ENCODE assay signal across 8 cellular contexts in genomic region chr3:51538459-51539290, GRCh38. TPM values are rescaled to one million over a fixed set of nuclear protein-coding genes. Genes with fewer than 3 reads are reported as not detected.
DNase-seq lines count a peak whose midpoint lies in the region; ATAC-seq, FAIRE-seq and TF ChIP-seq lines count a peak whose summit lies in the region.

Gene RAD54L2 (plus strand): TSS chr3:51538719. CDS start chr3:51590421, 51,702 bp downstream.

- DNase-seq in AG09319 (ENCODE audit: extremely low read depth, low read depth) (peak; percentile 51), NCI-H524 (lab: John Stamatoyannopoulos, UW) (peak; percentile 40 to 83), HepG2 (ENCODE audit: low spot score) (peak; percentile 61)
- peak; percentile 71 to 74 for DNase-seq in activated CD4-positive, alpha-beta T cell treated with anti-CD3 and anti-CD28 coated beads, Interleukin-2, amount 50 U/mL, for 24 hours (ENCODE audit: low read depth in 1 of 2, low spot score in 1 of 2)
- peak; percentile 79 to 82 for DNase-seq in stimulated activated CD4-positive, alpha-beta T cell treated with anti-CD3 and anti-CD28 coated beads, Interleukin-2, amount 100 ng/mL, for 48 hours

- no peaks in the 10 kb centered on the region for H3K9me3 ChIP-seq in HepG2 (ENCODE audit: low read length)

- peaks cover 32% of the 10 kb centered on the region for H3K4me1 Mint-ChIP-seq in dendritic cell treated with granulocyte-macrophage colony-stimulating factor and Interleukin-4, amounts not matched to agents 40 ng/mL and 50 ng/mL, for 4 days (ENCODE audit: low read depth)

- H3K36me3 ChIP-seq in HepG2 (replicated peaks in 1 of 2; ENCODE audit: control insufficient read depth in 1 of 2, insufficient read depth in 2 of 2, low read length in 2 of 2) = no peaks in the 10 kb centered on the region

- ATAC-seq in GM18867 (IDR thresholded peaks at IDR 0.05; ENCODE audit: unreplicated experiment) = peak; percentile 86
- ATAC-seq in HG03108 (IDR thresholded peaks at IDR 0.05; ENCODE audit: unreplicated experiment) = peak; percentile 81
- peak; percentile 93 for ATAC-seq in HepG2

- no peaks in the 10 kb centered on the region for H4K20me1 ChIP-seq in HepG2 (ENCODE audit: insufficient read depth, low read length)

- H3K4me2 ChIP-seq in HepG2 (ENCODE audit: low read depth, low read length) = peak within 1 kb of the TSS; percentile 96

- H3K27ac Mint-ChIP-seq in dendritic cell treated with granulocyte-macrophage colony-stimulating factor and Interleukin-4, amounts not matched to agents 40 ng/mL and 50 ng/mL, for 4 days = peak within 1 kb of the TSS; percentile 78

- intact Hi-C loops in dendritic cell treated with granulocyte-macrophage colony-stimulating factor and Interleukin-4, amounts not matched to agents 40 ng/mL and 50 ng/mL, for 4 days (cut with micrococcal nuclease) = no loop called here
- intact Hi-C loops in HepG2 (cut with micrococcal nuclease; ENCODE audit: unreplicated experiment) = loop anchor here (1.0 kb wide), 1 partner anchor 38 kb away; the partner anchor contains the start of gene DCAF1

- H2AFZ ChIP-seq in HepG2 (ENCODE audit: low read length) = peak within 1 kb of the TSS; percentile 100

- no peaks in the 10 kb centered on the region for H3K27me3 Mint-ChIP-seq in dendritic cell treated with granulocyte-macrophage colony-stimulating factor and Interleukin-4, amounts not matched to agents 40 ng/mL and 50 ng/mL, for 4 days

- TF ChIP-seq EP300 in HepG2 (IDR thresholded peaks at IDR 0.05; ENCODE audit: low read depth in 2 of 2, low read length in 2 of 2) = peak in 1 of 2 experiments; percentile 54; a peak in 2 of 4 replicates
- TF ChIP-seq EP300 in HepG2 (CRISPR knock-in tag; IDR thresholded peaks at IDR 0.05; ENCODE audit: borderline replicate concordance) = peak; percentile 61; the same call in 1 of the 2 replicates

- no peak; the same call in none of the 2 replicates for TF ChIP-seq CTCF in AG09319 (IDR thresholded peaks at IDR 0.05; ENCODE audit: low read depth, low read length)
- TF ChIP-seq CTCF in HepG2 (CRISPR knock-in tag; IDR thresholded peaks at IDR 0.05) = peak; percentile 72

- BruUV-seq in HepG2 (replicated peaks; lab: Mats Ljungman, UMichigan) = no TSS peak

- peaks cover 54% of the 10 kb centered on the region for H3K4me1 ChIP-seq in HepG2 (ENCODE audit: insufficient read depth, low read length)

- H3K9me3 Mint-ChIP-seq in dendritic cell treated with granulocyte-macrophage colony-stimulating factor and Interleukin-4, amounts not matched to agents 40 ng/mL and 50 ng/mL, for 4 days = no peaks in the 10 kb centered on the region

- H3K9ac ChIP-seq in HepG2 (ENCODE audit: insufficient read depth, low read depth, low read length) = peak within 1 kb of the TSS; percentile 95

- WGBS in HepG2 (ENCODE audit: low lambda C conversion rate) = 0% methylated on average over 2 of the region's 91 CpGs

- H3K79me2 ChIP-seq in HepG2 (ENCODE audit: insufficient read depth, low read length) = peaks cover 37% of the 10 kb centered on the region

- TF ChIP-seq POLR2A in HepG2 (IDR thresholded peaks at IDR 0.05; ENCODE audit: insufficient read depth in 1 of 2, low read depth in 2 of 2, low read length in 2 of 2) = peak in 1 of 2 experiments; percentile 73; a peak in 3 of 4 replicates

- no peaks in the 10 kb centered on the region; a peak in 1 of 5 replicates for H3K27me3 ChIP-seq in HepG2 (ENCODE audit: control insufficient read depth in 1 of 2, insufficient read depth in 2 of 2, low read length in 2 of 2)

- in situ Hi-C loops in HepG2 (cut with HindIII; ENCODE audit: extremely low pct_ligation_motif_present, low pct_unique_long_range_greater_than_20kb) = no loop called here

- POLR2A ChIA-PET in HepG2 (lab: Yijun Ruan, JAX) = interaction anchor here (0.5 to 3.2 kb wide), 6 partner anchors 11 to 133 kb away, joined by 3 to 27 read pairs (median 3); partner anchors contain the start of gene DCAF1

- peak within 1 kb of the TSS; percentile 85 for H3K27ac ChIP-seq in HepG2 (ENCODE audit: extremely low read length, insufficient read depth, low read length)

- peak; percentile 78 for TF ChIP-seq RAD21 in HepG2 (CRISPR knock-in tag; IDR thresholded peaks at IDR 0.05)

- H3K4me3 Mint-ChIP-seq in dendritic cell treated with granulocyte-macrophage colony-stimulating factor and Interleukin-4, amounts not matched to agents 40 ng/mL and 50 ng/mL, for 4 days = peak within 1 kb of the TSS; percentile 81

- CTCF ChIA-PET in HepG2 (lab: Yijun Ruan, JAX; ENCODE audit: low intra/inter-chr PET ratio, low total read pairs) = no interaction called here

- H3K4me3 ChIP-seq in HepG2 (replicated peaks in 1 of 3; ENCODE audit: insufficient read depth in 1 of 3, low read depth in 2 of 3, low read length in 3 of 3) = peak within 1 kb of the TSS; percentile 90 to 99 (median 95)

- peaks cover 32% of the 10 kb centered on the region for H3K36me3 Mint-ChIP-seq in dendritic cell treated with granulocyte-macrophage colony-stimulating factor and Interleukin-4, amounts not matched to agents 40 ng/mL and 50 ng/mL, for 4 days (ENCODE audit: low read depth)

- no peak for FAIRE-seq in HepG2 (lab: Jason Lieb, UNC)

TF ChIP-seq in HepG2, 621 proteins besides CTCF, POLR2A, EP300 and RAD21 (continues in another document):
- TF ChIP-seq ARNT2 (CRISPR knock-in tag; IDR thresholded peaks at IDR 0.05; ENCODE audit: low read depth) (peak; percentile 95), ZGPAT (CRISPR knock-in tag; IDR thresholded peaks at IDR 0.05) (peak; percentile 86; the same call in 1 of the 2 replicates), ZNF709 (CRISPR knock-in tag; IDR thresholded peaks at IDR 0.05) (peak; percentile 87), ELK4 (CRISPR knock-in tag; IDR thresholded peaks at IDR 0.05; ENCODE audit: borderline replicate concordance) (0 out of 2 replicates have a peak, but pooled peaks have one; percentile 31), ZBTB37 (CRISPR knock-in tag; IDR thresholded peaks at IDR 0.05) (no peak), PAX8 (CRISPR knock-in tag; IDR thresholded peaks at IDR 0.05; ENCODE audit: borderline replicate concordance) (peak; percentile 82; the same call in 1 of the 2 replicates), FLYWCH1 (CRISPR knock-in tag; IDR thresholded peaks at IDR 0.05) (0 out of 2 replicates have a peak, but pooled peaks have one; percentile 63)

RNA-seq across cellular contexts. Expression of gene RAD54L2, which starts in this region (rescaled TPM):
- 14.4 and 14.8 TPM in 2 replicates for total RNA-seq in HepG2 (2016; rRNA removed; fragmentation: Illumina TruSeq; extraction: Trizol)
- 7.6 and 9.0 TPM in 2 replicates for total RNA-seq in HepG2 (2016; cell fraction: cytosol; rRNA removed; fragmentation: Illumina TruSeq; extraction: Trizol; ENCODE audit: low read depth)
- 12.0 and 15.1 TPM in 2 replicates for total RNA-seq in HepG2 (2016; cell fraction: insoluble cytoplasmic fraction; rRNA removed; fragmentation: Illumina TruSeq; extraction: Trizol)
- total RNA-seq in HepG2 (2016; cell fraction: membrane; rRNA removed; fragmentation: Illumina TruSeq; extraction: Trizol) = 7.8 and 8.1 TPM in 2 replicates
- total RNA-seq in HepG2 (2016; cell fraction: nucleus; rRNA removed; fragmentation: Illumina TruSeq; extraction: Trizol) = 22.2 and 23.7 TPM in 2 replicates
- 4.9 and 5.5 TPM in 2 replicates for polyA plus RNA-seq in HepG2 (2011; rRNA removed)
- polyA plus RNA-seq in HepG2 (2011; cell fraction: cytosol; rRNA removed) = 1.9 and 2.3 TPM in 2 replicates
- 13.0 and 13.7 TPM in 2 replicates for polyA plus RNA-seq in HepG2 (2011; cell fraction: nucleus; rRNA removed)
- polyA plus RNA-seq in HepG2 (2012) = 5.0 and 5.8 TPM in 2 replicates
- polyA plus RNA-seq in HepG2 (2016; cell fraction: cytosol; fragmentation: Illumina TruSeq; extraction: Trizol; ENCODE audit: low read depth) = 0.18 and 0.20 TPM in 2 replicates
- 4.3 and 4.8 TPM in 2 replicates for polyA plus RNA-seq in HepG2 (2016; cell fraction: insoluble cytoplasmic fraction; fragmentation: Illumina TruSeq; extraction: Trizol; ENCODE audit: low read depth)
- polyA plus RNA-seq in HepG2 (2016; cell fraction: membrane; fragmentation: Illumina TruSeq; extraction: Trizol; ENCODE audit: low read depth) = 0.70 and 0.93 TPM in 2 replicates
- polyA plus RNA-seq in HepG2 (2016; cell fraction: nucleus; fragmentation: Illumina TruSeq; extraction: Trizol; ENCODE audit: insufficient read depth, low read depth) = 20.2 and 20.5 TPM in 2 replicates
- 21.7 and 33.6 TPM in 2 replicates for polyA minus RNA-seq in HepG2 (2011; rRNA and poly(A)+ RNA removed; ENCODE audit: low replicate concordance)
- polyA minus RNA-seq in HepG2 (2011; cell fraction: cytosol; rRNA and poly(A)+ RNA removed) = 7.8 and 11.7 TPM in 2 replicates
- polyA minus RNA-seq in HepG2 (2011; cell fraction: nucleus; rRNA and poly(A)+ RNA removed) = 33.7 and 44.8 TPM in 2 replicates

Comparison
In these comparisons a context has a peak if more than half of its experiments do, and no peak if none do; other contexts are left out.
1. Peak in every context shown above with its lines: DNase-seq, ATAC-seq, H3K4me3 ChIP-seq and H3K27ac ChIP-seq.